ENCODE assay signal across 12 cellular contexts in genomic region chr12:6444704-6445688, GRCh38. TPM values are rescaled to one million over a fixed set of nuclear protein-coding genes. Genes with fewer than 3 reads are reported as not detected.
DNase-seq lines count a peak whose midpoint lies in the region; TF ChIP-seq lines count a peak whose summit lies in the region.
"Had no signal": no experiment of that assay in that cellular context is flagged by ENCODE, and none has a peak within 500 bp of the region (broad histone marks: within the 10 kb centered on the region; RNA-seq: fewer than 3 reads in every experiment).

CD27 (plus strand) TSS chr12:6444955; CDS start chr12:6445096, 141 bp downstream.

- peak; percentile 53 for DNase-seq in activated naive CD4-positive, alpha-beta T cell treated with anti-CD3 and anti-CD28 coated beads for 36 hours
- no peak for DNase-seq in activated naive CD4-positive, alpha-beta T cell (lab: John Stamatoyannopoulos, UW)
- peak in 1 of 3 donors; percentile 22 for DNase-seq in immature natural killer cell
- no peak for DNase-seq in transverse colon
- DNase-seq in HFFc6, result no peak
- DNase-seq in HuH-7 (ENCODE audit: low spot score), result no peak
- DNase-seq in effector CD4-positive, alpha-beta T cell, result no peak
- DNase-seq: NCI-H1694 treated with DMSO at 0.1 percent for 48 hours, PC-9 had no signal

- peaks cover 0 to 4% (median 3%) of the 10 kb centered on the region in 4 donors for H3K4me1 ChIP-seq in transverse colon

- H3K36me3 Mint-ChIP-seq in activated naive CD4-positive, alpha-beta T cell treated with anti-CD3 and anti-CD28 coated beads for 36 hours (ENCODE audit: low read depth), result peaks cover 48% of the 10 kb centered on the region
- H3K36me3 Mint-ChIP-seq in T-helper 1 cell treated with Interleukin-12 subunit alpha and Interleukin-12 subunit beta and Interleukin-4 antibody, amounts not matched to agents 30 μg/mL and 1 μg/mL, for 36 hours (ENCODE audit: low read depth), result peaks cover 28% of the 10 kb centered on the region
- H3K36me3 Mint-ChIP-seq in immature natural killer cell (peaks cover 0 to 10% (median 4%) of the 10 kb centered on the region in 3 donors), HFFc6 (ENCODE audit: low read depth) (peaks cover 22% of the 10 kb centered on the region)

- CTCF ChIA-PET in activated naive CD4-positive, alpha-beta T cell treated with anti-CD3 and anti-CD28 coated beads for 36 hours (lab: Charles Lee), result interaction anchor here (1.0 to 15.7 kb wide), 8 partner anchors 8 to 26 kb away, joined by 3 to 159 read pairs (median 6); partner anchors contain the start of gene VAMP1

- TF ChIP-seq CTCF in transverse colon (IDR thresholded peaks at IDR 0.05) (no peak), HFFc6 (IDR thresholded peaks at IDR 0.05) (no peak)

- H3K4me3 Mint-ChIP-seq in activated naive CD4-positive, alpha-beta T cell treated with anti-CD3 and anti-CD28 coated beads for 36 hours, result peak within 1 kb of the TSS; percentile 92
- peak within 1 kb of the TSS; percentile 93 for H3K4me3 Mint-ChIP-seq in T-helper 1 cell treated with Interleukin-12 subunit alpha and Interleukin-12 subunit beta and Interleukin-4 antibody, amounts not matched to agents 30 μg/mL and 1 μg/mL, for 36 hours
- H3K4me3 Mint-ChIP-seq in immature natural killer cell, result peak within 1 kb of the TSS; percentile 49 to 70 (median 59)
- H3K4me3 Mint-ChIP-seq in HFFc6, result no peak within 1 kb of the TSS
- H3K4me3 Mint-ChIP-seq: neural crest cell had no signal

- no peak for TF ChIP-seq EP300 in transverse colon (IDR thresholded peaks at IDR 0.05; ENCODE audit: low read depth)

- in situ Hi-C loops in transverse colon (cut with MboI; ENCODE audit: low pct_ligation_motif_present in 1 of 4, low pct_unique_long_range_greater_than_20kb in 1 of 4, low sequenced_read_pairs in 3 of 4), result loop anchor here in 1 of 4 donors (25.0 kb wide), 1 partner anchor 92 kb away; the partner anchor contains the start of gene GAPDH

- no peaks in the 10 kb centered on the region for H3K27me3 ChIP-seq in transverse colon

- peak within 1 kb of the TSS; percentile 54 to 81 (median 64) for H3K27ac ChIP-seq in transverse colon
- H3K27ac ChIP-seq: PC-9 had no signal

- H3K4me1 Mint-ChIP-seq in activated naive CD4-positive, alpha-beta T cell treated with anti-CD3 and anti-CD28 coated beads for 36 hours (ENCODE audit: low read depth), result peaks cover 67% of the 10 kb centered on the region
- H3K4me1 Mint-ChIP-seq in T-helper 1 cell treated with Interleukin-12 subunit alpha and Interleukin-12 subunit beta and Interleukin-4 antibody, amounts not matched to agents 30 μg/mL and 1 μg/mL, for 36 hours (ENCODE audit: low read depth), result peaks cover 51% of the 10 kb centered on the region
- H3K4me1 Mint-ChIP-seq in immature natural killer cell, result peaks cover 18 to 38% of the 10 kb centered on the region in 2 donors
- peaks cover 7% of the 10 kb centered on the region for H3K4me1 Mint-ChIP-seq in HFFc6 (ENCODE audit: low read depth)
- H3K4me1 Mint-ChIP-seq: neural crest cell had no signal

- H3K9me3 Mint-ChIP-seq in activated naive CD4-positive, alpha-beta T cell treated with anti-CD3 and anti-CD28 coated beads for 36 hours, result no peaks in the 10 kb centered on the region
- no peaks in the 10 kb centered on the region for H3K9me3 Mint-ChIP-seq in T-helper 1 cell treated with Interleukin-12 subunit alpha and Interleukin-12 subunit beta and Interleukin-4 antibody, amounts not matched to agents 30 μg/mL and 1 μg/mL, for 36 hours
- H3K9me3 Mint-ChIP-seq in immature natural killer cell (no peaks in the 10 kb centered on the region), HFFc6 (no peaks in the 10 kb centered on the region)
- H3K9me3 Mint-ChIP-seq: neural crest cell had no signal

- WGBS in transverse colon (ENCODE audit: low coverage in 1 of 2), 2 donors, result 77 to 90% methylated on average over 6 to 16 of the region's 16 CpGs

- H3K27ac Mint-ChIP-seq in activated naive CD4-positive, alpha-beta T cell treated with anti-CD3 and anti-CD28 coated beads for 36 hours, result peak within 1 kb of the TSS; percentile 98
- peak within 1 kb of the TSS; percentile 88 for H3K27ac Mint-ChIP-seq in T-helper 1 cell treated with Interleukin-12 subunit alpha and Interleukin-12 subunit beta and Interleukin-4 antibody, amounts not matched to agents 30 μg/mL and 1 μg/mL, for 36 hours
- peak within 1 kb of the TSS; percentile 23 to 82 (median 69) for H3K27ac Mint-ChIP-seq in immature natural killer cell
- H3K27ac Mint-ChIP-seq in HFFc6, result no peak within 1 kb of the TSS

- intact Hi-C loops in activated naive CD4-positive, alpha-beta T cell treated with anti-CD3 and anti-CD28 coated beads for 36 hours (cut with micrococcal nuclease), result loop anchor here (1.0 to 10.0 kb wide), 2 partner anchors 7 to 510 kb away; partner anchors contain the start of genes PTPN6 and TAPBPL
- intact Hi-C loops in transverse colon (cut with DNase I; ENCODE audit: low total_unique reads), result no loop called here

- H3K27me3 Mint-ChIP-seq in activated naive CD4-positive, alpha-beta T cell treated with anti-CD3 and anti-CD28 coated beads for 36 hours (ENCODE audit: low read depth), result no peaks in the 10 kb centered on the region
- no peaks in the 10 kb centered on the region for H3K27me3 Mint-ChIP-seq in T-helper 1 cell treated with Interleukin-12 subunit alpha and Interleukin-12 subunit beta and Interleukin-4 antibody, amounts not matched to agents 30 μg/mL and 1 μg/mL, for 36 hours (ENCODE audit: low read depth)
- H3K27me3 Mint-ChIP-seq in immature natural killer cell (ENCODE audit: low read depth in 3 of 3) (peaks cover 0 to 5% (median 2%) of the 10 kb centered on the region in 3 donors), HFFc6 (ENCODE audit: insufficient read depth) (no peaks in the 10 kb centered on the region; the same call in none of the 2 replicates)

- peak within 1 kb of the TSS in 3 of 4 donors; percentile 5 to 36 (median 14) for H3K4me3 ChIP-seq in transverse colon
- H3K4me3 ChIP-seq: PC-9 had no signal

- no peaks in the 10 kb centered on the region for H3K9me3 ChIP-seq in transverse colon

- no peaks in the 10 kb centered on the region for H3K36me3 ChIP-seq in transverse colon

- TF ChIP-seq POLR2A in transverse colon (IDR thresholded peaks at IDR 0.05), result peak; percentile 23

RNA-seq across cellular contexts. Expression of gene CD27, which starts in this region (rescaled TPM):
- total RNA-seq in activated naive CD4-positive, alpha-beta T cell treated with anti-CD3 and anti-CD28 coated beads for 36 hours, result 10 to 100 TPM; 48.1 to 56.7 TPM
- 10 to 100 TPM; 17.0 to 28.5 (median 25.4) TPM for polyA plus RNA-seq in immature natural killer cell
- total RNA-seq in transverse colon, result 10 to 100 TPM in 1 of 4 donors, 1 to 10 TPM in 2, not detected in 1; 1.1 to 16.8 (median 2.3) TPM
- total RNA-seq in HFFc6 (2021; fragmentation: NEBNext Ultra II Directional; extraction: Animal tissue kit (Norgen Biotek cat#: 25700)), result under 1 TPM in 2 of 6 experiments, not detected in 4; 0.19 to 0.28 TPM
- total RNA-seq: HT1080, neural crest cell, PC-9 had no signal
